ENCODE assay signal across 8 cellular contexts in the genomic region with DNA sequence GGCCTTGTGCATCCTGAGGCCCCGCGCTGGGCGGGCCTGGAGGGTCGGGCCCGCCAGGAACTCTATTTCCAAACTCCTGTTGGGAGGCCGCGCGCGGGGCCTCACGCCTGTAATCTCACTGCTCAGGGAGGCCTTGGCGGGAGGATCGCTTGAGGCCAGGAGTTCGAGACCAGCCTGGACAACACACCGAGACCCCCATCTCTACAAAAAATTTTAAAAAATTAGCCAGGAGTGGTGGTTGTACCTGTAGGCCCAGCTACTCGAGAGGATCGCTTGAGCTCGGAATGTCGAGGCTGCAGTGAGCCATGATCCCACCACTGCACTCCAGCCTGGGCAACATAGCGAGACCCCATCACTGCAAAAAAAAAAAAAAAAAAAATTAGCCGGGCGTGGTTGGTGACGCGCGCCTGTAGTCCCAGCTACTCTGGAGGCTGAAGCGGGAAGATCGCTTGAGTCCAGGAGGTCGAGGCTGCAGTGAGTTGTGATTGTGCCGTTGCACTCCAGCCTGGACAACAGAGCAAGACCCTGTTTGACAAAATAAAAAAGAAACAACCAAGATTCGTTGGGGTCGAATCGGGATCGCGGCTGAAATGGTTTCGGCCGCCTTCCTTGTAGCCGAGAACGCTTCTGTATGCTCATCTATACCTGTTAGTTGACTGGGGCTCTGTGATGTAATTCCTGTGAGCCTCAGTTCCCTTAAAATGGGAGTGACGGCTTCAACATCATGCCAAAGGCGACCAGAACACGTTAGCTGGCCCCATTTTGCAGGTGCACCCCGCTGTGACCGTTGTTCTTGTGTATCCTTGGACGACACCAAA. TPM values are rescaled to one million over a fixed set of nuclear protein-coding genes. Genes with fewer than 3 reads are reported as not detected.
DNase-seq lines count a peak whose midpoint lies in the region; ATAC-seq and TF ChIP-seq lines count a peak whose summit lies in the region.

No MANE protein-coding gene starts in this region.

- H3K36me3 ChIP-seq in mucosa of stomach (ENCODE audit: control insufficient read depth, insufficient read depth, low read length), result no peaks in the 10 kb centered on the region

- H3K9ac ChIP-seq in mucosa of stomach (ENCODE audit: low read length), result peak overlapping the region; percentile 71

- no peaks in the 10 kb centered on the region for H3K27me3 ChIP-seq in mucosa of stomach (ENCODE audit: control insufficient read depth, insufficient read depth, low read length)

- no peak for TF ChIP-seq CTCF in AG04449 (IDR thresholded peaks at IDR 0.05; ENCODE audit: insufficient read depth, low read length, missing control alignments)

- peaks cover 72% of the 10 kb centered on the region for H3K4me1 Mint-ChIP-seq in central memory CD8-positive, alpha-beta T cell

- POLR2A ChIA-PET in AG04449 (lab: Yijun Ruan, JAX), result interaction anchor here (0.6 kb wide), 2 partner anchors 15 to 29 kb away, joined by 3 to 4 read pairs; no protein-coding TSS in a partner anchor

- ATAC-seq in central memory CD8-positive, alpha-beta T cell (replicated peaks; ENCODE audit: extremely low read depth, poor library complexity, severe bottlenecking), result no peak
- no peak for ATAC-seq in HG03045 (IDR thresholded peaks at IDR 0.05; ENCODE audit: unreplicated experiment)

- peak overlapping the region; percentile 91 for H3K4me3 Mint-ChIP-seq in central memory CD8-positive, alpha-beta T cell

- peak overlapping the region; percentile 83 for H3K4me3 ChIP-seq in AG04449 (ENCODE audit: low read depth, low read length)
- peak overlapping the region; percentile 83 for H3K4me3 ChIP-seq in Jurkat, Clone E6-1 (ENCODE audit: low read length)
- H3K4me3 ChIP-seq in mucosa of stomach (ENCODE audit: low read length), result peak overlapping the region; percentile 14

- H3K4me1 ChIP-seq in mucosa of stomach (ENCODE audit: control insufficient read depth, insufficient read depth, low read length), result peaks cover 60% of the 10 kb centered on the region

- DNase-seq in AG04449 (ENCODE audit: low read depth, low spot score), result no peak
- no peak for DNase-seq in Jurkat, Clone E6-1 (ENCODE audit: low read depth, low spot score)
- DNase-seq in central memory CD8-positive, alpha-beta T cell (ENCODE audit: low spot score in 2 of 2), result no peak
- DNase-seq in NCI-H748 (lab: John Stamatoyannopoulos, UW; ENCODE audit: unreplicated experiment), result no peak
- DNase-seq in kidney tubule cell (ENCODE audit: low spot score), result no peak
- DNase-seq in 8988T, result no peak

- H3K36me3 Mint-ChIP-seq in central memory CD8-positive, alpha-beta T cell (ENCODE audit: insufficient read depth), result peaks cover 49% of the 10 kb centered on the region

- peak overlapping the region; percentile 99 for H3K27ac Mint-ChIP-seq in central memory CD8-positive, alpha-beta T cell (ENCODE audit: low read depth)

- no peaks in the 10 kb centered on the region for H3K9me3 ChIP-seq in mucosa of stomach (ENCODE audit: control insufficient read depth, low read length)

- CTCF ChIA-PET in AG04449 (lab: Yijun Ruan, JAX), result interaction anchor here (1.0 to 3.2 kb wide), 6 partner anchors 23 to 82 kb away, joined by 3 to 24 read pairs (median 8); no protein-coding TSS in a partner anchor

- H3K9me3 Mint-ChIP-seq in central memory CD8-positive, alpha-beta T cell, result no peaks in the 10 kb centered on the region

- H3K27me3 Mint-ChIP-seq in central memory CD8-positive, alpha-beta T cell, result no peaks in the 10 kb centered on the region

RNA-seq across cellular contexts. Expression of a gene that starts 0.6 kb away (rescaled TPM):
- 178 TPM for polyA plus RNA-seq in Jurkat, Clone E6-1 (2012; ENCODE audit: insufficient read depth, insufficient read length)

RNA-seq across cellular contexts. Expression of a gene that starts 1.1 kb away (rescaled TPM):
- polyA plus RNA-seq in Jurkat, Clone E6-1 (2012; ENCODE audit: insufficient read depth, insufficient read length), result 91.2 TPM

RNA-seq across cellular contexts. Expression of a gene that starts 11.9 kb away (rescaled TPM):
- 17.0 TPM for polyA plus RNA-seq in Jurkat, Clone E6-1 (2012; ENCODE audit: insufficient read depth, insufficient read length)

RNA-seq across cellular contexts. Expression of a gene that starts 19.0 kb away (rescaled TPM):
- not detected for polyA plus RNA-seq in Jurkat, Clone E6-1 (2012; ENCODE audit: insufficient read depth, insufficient read length)

RNA-seq across cellular contexts. Expression of a gene that starts 44.7 kb away (rescaled TPM):
- not detected for polyA plus RNA-seq in Jurkat, Clone E6-1 (2012; ENCODE audit: insufficient read depth, insufficient read length)

Comparison
In these comparisons a context has a peak if more than half of its experiments do, and no peak if none do; other contexts are left out.
1. H3K4me3 ChIP-seq: peak in every context shown above with its lines; median percentile 83 in AG04449; 83 in Jurkat, Clone E6-1; 14 in mucosa of stomach.